Comparison of ENCODE assay signal across 33 cellular contexts in genomic region chr11:98007072-98007471, GRCh38.
"Had no signal": no experiment of that assay in that cellular context is flagged by ENCODE, and none has a peak within 500 bp of the region (broad histone marks: within the 10 kb centered on the region; RNA-seq: fewer than 3 reads in every experiment).

No MANE protein-coding gene starts in this region.

- H3K4me3 ChIP-seq: adrenal gland, body of pancreas, breast epithelium had no signal

- H3K27me3 ChIP-seq: adrenal gland, body of pancreas, brain microvascular endothelial cell, breast epithelium had no signal

- H3K36me3 ChIP-seq: adrenal gland, brain microvascular endothelial cell, breast epithelium had no signal

- H3K4me1 ChIP-seq: adrenal gland, body of pancreas, breast epithelium had no signal

- H3K27ac ChIP-seq: adrenal gland, body of pancreas, brain microvascular endothelial cell, breast epithelium, VCaP had no signal

- H3K9me3 ChIP-seq: adrenal gland, breast epithelium had no signal

- DNase-seq: activated B cell treated with CpG ODN at 0.5 μM for 24 hours; activated CD4-positive, alpha-beta memory T cell treated with anti-CD3 and anti-CD28 coated beads for 36 hours; activated CD4-positive, alpha-beta T cell treated with anti-CD3 and anti-CD28 coated beads for 4 hours; activated CD4-positive, alpha-beta T cell treated with anti-CD3 and anti-CD28 coated beads, Interleukin-2, amount 10 ng/mL, durations not matched to agents 24 days and 14 days; activated CD4-positive, alpha-beta T cell treated with anti-CD3 and anti-CD28 coated beads, Interleukin-2, amount 50 U/mL, for 1 hour; activated CD4-positive, alpha-beta T cell treated with anti-CD3 and anti-CD28 coated beads, Interleukin-2, amount 50 U/mL, for 4 hours; activated CD4-positive, CD25-positive, alpha-beta regulatory T cell treated with anti-CD3 and anti-CD28 coated beads, Interleukin-2, amount 50 U/mL, for 72 hours; activated CD8-positive, alpha-beta memory T cell treated with anti-CD3 and anti-CD28 coated beads, Interleukin-2, amount 50 U/mL, for 4 hours; activated CD8-positive, alpha-beta T cell treated with anti-CD3 and anti-CD28 coated beads for 36 hours; activated effector memory CD4-positive, alpha-beta T cell treated with anti-CD3 and anti-CD28 coated beads, Interleukin-2, amount 50 U/mL, for 16 hours; activated gamma-delta T cell treated with Interleukin-2 at 50 U/mL for 16 hours; activated naive CD4-positive, alpha-beta T cell; activated naive CD4-positive, alpha-beta T cell treated with anti-CD3 and anti-CD28 coated beads for 36 hours; activated naive CD4-positive, alpha-beta T cell treated with anti-CD3 and anti-CD28 coated beads, Interleukin-2, amount 50 U/mL, for 16 hours; activated naive CD8-positive, alpha-beta T cell treated with anti-CD3 and anti-CD28 coated beads for 36 hours; activated T-cell treated with anti-CD3 and anti-CD28 coated beads for 4 hours; activated T-cell treated with anti-CD3 and anti-CD28 coated beads, Interleukin-2, amount 50 U/mL, for 1 hour; activated T-cell treated with anti-CD3 and anti-CD28 coated beads, Interleukin-2, amount 50 U/mL, for 4 hours; activated T-cell treated with anti-CD3 and anti-CD28 coated beads, Interleukin-2, amount 50 U/mL, for 72 hours; adrenal gland; amniotic stem cell; aorta; body of pancreas; brain microvascular endothelial cell; central memory CD4-positive, alpha-beta T cell; T-helper 2 cell; T-helper 9 cell had no signal

- FAIRE-seq: astrocyte, TTC549 had no signal

- ATAC-seq: activated CD8-positive, alpha-beta T cell treated with anti-CD3 and anti-CD28 coated beads for 36 hours; activated naive CD4-positive, alpha-beta T cell treated with anti-CD3 and anti-CD28 coated beads, Interleukin-2, amount 50 U/mL, for 72 hours; activated T-cell treated with anti-CD3 and anti-CD28 coated beads, Interleukin-2, amount 50 U/mL, for 4 hours; activated T-cell treated with anti-CD3 and anti-CD28 coated beads, Interleukin-2, amount 50 U/mL, for 72 hours; activated T-helper 17 cell treated with anti-CD3 and anti-CD28 coated beads, Interleukin-2, amount 50 U/mL, for 72 hours; body of pancreas had no signal
